ENCODE assay signal across 8 cellular contexts in the genomic region with DNA sequence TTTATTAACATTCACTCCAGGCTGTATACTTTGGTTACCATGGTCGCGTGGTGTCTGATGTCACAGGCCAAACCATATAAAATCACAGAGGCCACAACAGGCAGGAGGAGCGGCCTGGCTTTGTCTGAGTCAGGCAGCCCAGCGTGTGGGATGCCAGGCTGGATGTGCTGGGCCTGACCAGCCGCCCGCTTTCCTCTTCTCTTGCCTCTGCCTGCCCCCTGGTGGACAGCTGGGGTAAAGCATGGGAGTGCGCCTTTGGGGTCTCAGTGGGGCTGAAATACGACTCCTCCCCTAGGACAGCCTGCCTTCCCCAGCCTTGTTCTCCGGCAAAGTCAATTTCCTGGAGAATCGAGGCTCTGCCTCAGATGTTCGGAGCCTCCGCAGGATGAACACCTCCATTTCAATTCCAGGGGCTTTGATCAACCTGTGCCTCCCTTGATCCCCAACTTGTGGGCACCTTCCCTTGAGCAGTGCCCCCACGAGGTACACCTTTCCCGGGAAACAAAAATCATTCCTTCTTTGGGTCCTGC.
DNase-seq lines count a peak whose midpoint lies in the region; ATAC-seq and TF ChIP-seq lines count a peak whose summit lies in the region.

No MANE protein-coding gene starts in this region.

- peak overlapping the region in 4 of 7 donors; percentile 19 to 70 (median 33) for H3K4me3 Mint-ChIP-seq in CD8-positive, alpha-beta memory T cell

- H3K27ac Mint-ChIP-seq in CD8-positive, alpha-beta memory T cell: peak overlapping the region; percentile 86 to 94 (median 89)

- peak; percentile 96 for TF ChIP-seq RAD21 in Ishikawa (IDR thresholded peaks at IDR 0.05; ENCODE audit: low read depth)

- no peak overlapping the region for H3K23ac ChIP-seq in neuronal stem cell (ENCODE audit: low read depth, low read length, poor library complexity)

- no peak overlapping the region for H3K18ac ChIP-seq in neuronal stem cell (ENCODE audit: low read length)

- H3K4me1 ChIP-seq in CD8-positive, alpha-beta memory T cell (ENCODE audit: insufficient read depth, low read length): peaks cover 11% of the 10 kb centered on the region
- H3K4me1 ChIP-seq in neuronal stem cell (ENCODE audit: control insufficient read depth in 2 of 2, insufficient read depth in 1 of 2, low read depth in 1 of 2, low read length in 2 of 2) (peaks cover 11 to 17% of the 10 kb centered on the region in 2 donors), suprapubic skin (peaks cover 34% of the 10 kb centered on the region)

- peak; percentile 82 for ATAC-seq in GM21576 (IDR thresholded peaks at IDR 0.05; ENCODE audit: unreplicated experiment)

- POLR2A ChIA-PET in CD8-positive, alpha-beta memory T cell (lab: Charles Lee): interaction anchor here (0.8 to 1.6 kb wide), 3 partner anchors 77 to 408 kb away, joined by 3 to 4 read pairs (median 4); no protein-coding TSS in a partner anchor

- H2BK120ac ChIP-seq in neuronal stem cell (ENCODE audit: low read depth, low read length): no peak overlapping the region

- H3K27me3 Mint-ChIP-seq in CD8-positive, alpha-beta memory T cell: no peaks in the 10 kb centered on the region

- H3K36me3 ChIP-seq in CD8-positive, alpha-beta memory T cell (ENCODE audit: insufficient read depth, low read length): no peaks in the 10 kb centered on the region
- H3K36me3 ChIP-seq in neuronal stem cell (replicated peaks in 1 of 2; ENCODE audit: control insufficient read depth in 2 of 2, insufficient read depth in 2 of 2, low read length in 2 of 2) (no peaks in the 10 kb centered on the region), suprapubic skin (no peaks in the 10 kb centered on the region)

- H2BK5ac ChIP-seq in neuronal stem cell (ENCODE audit: low read length): no peak overlapping the region

- no peaks in the 10 kb centered on the region for H3K79me1 ChIP-seq in neuronal stem cell (ENCODE audit: low read depth, low read length)

- no peaks in the 10 kb centered on the region for H3K36me3 Mint-ChIP-seq in CD8-positive, alpha-beta memory T cell

- no peaks in the 10 kb centered on the region for H3K27me3 ChIP-seq in CD8-positive, alpha-beta memory T cell (ENCODE audit: insufficient read depth, low read length, poor library complexity, severe bottlenecking)
- peaks cover 0 to 7% (median 4%) of the 10 kb centered on the region in 3 experiments for H3K27me3 ChIP-seq in neuronal stem cell (ENCODE audit: control insufficient read depth in 3 of 3, insufficient read depth in 3 of 3, low read depth in 1 of 3, low read length in 3 of 3)
- H3K27me3 ChIP-seq in suprapubic skin: no peaks in the 10 kb centered on the region

- TF ChIP-seq EP300 in Ishikawa (IDR thresholded peaks at IDR 0.05; ENCODE audit: borderline replicate concordance) (no peak), suprapubic skin (IDR thresholded peaks at IDR 0.05) (no peak)

- no peak overlapping the region for H3K9ac ChIP-seq in neuronal stem cell (ENCODE audit: low read depth, low read length, poor library complexity)

- H3K4ac ChIP-seq in neuronal stem cell (ENCODE audit: low read length): no peak overlapping the region

- no peaks in the 10 kb centered on the region for H3K9me3 ChIP-seq in CD8-positive, alpha-beta memory T cell (ENCODE audit: low read length)
- H3K9me3 ChIP-seq in neuronal stem cell (replicated peaks in 1 of 2; ENCODE audit: control insufficient read depth in 2 of 2, insufficient read depth in 1 of 2, low read depth in 1 of 2, low read length in 2 of 2) (no peaks in the 10 kb centered on the region), suprapubic skin (no peaks in the 10 kb centered on the region)

- CTCF ChIA-PET in CD8-positive, alpha-beta memory T cell (lab: Charles Lee): interaction anchor here (0.7 to 7.0 kb wide), 36 partner anchors 10 to 931 kb away, joined by 3 to 43 read pairs (median 4); partner anchors contain the start of genes CCNL1, SSR3 and TIPARP

- WGBS in neuronal stem cell (ENCODE audit: extremely low coverage in 2 of 2, insufficient read length in 2 of 2, insufficient replicate concordance in 1 of 2), 2 donors: no CpG with 5 or more reads among the region's 14 CpGs
- WGBS in suprapubic skin: 7% methylated on average over 13 of the region's 14 CpGs

- H4K91ac ChIP-seq in neuronal stem cell (ENCODE audit: low read depth, low read length, poor library complexity): no peak overlapping the region

- H2BK12ac ChIP-seq in neuronal stem cell (ENCODE audit: low read length): no peak overlapping the region

- peak overlapping the region; percentile 35 for H3K4me2 ChIP-seq in neuronal stem cell (ENCODE audit: insufficient read depth, low read length, poor library complexity, severe bottlenecking)

- H3K4me1 Mint-ChIP-seq in CD8-positive, alpha-beta memory T cell: peaks cover 21 to 36% (median 33%) of the 10 kb centered on the region in 3 donors

- H2AFZ ChIP-seq in neuronal stem cell (ENCODE audit: low read length): peak overlapping the region; percentile 35

- H3K4me3 ChIP-seq in CD8-positive, alpha-beta memory T cell (ENCODE audit: low read length): no peak overlapping the region
- H3K4me3 ChIP-seq in fibroblast of the aortic adventitia (ENCODE audit: low read depth, low read length): no peak overlapping the region
- no peak overlapping the region for H3K4me3 ChIP-seq in neuronal stem cell (ENCODE audit: low read length in 2 of 2)
- H3K4me3 ChIP-seq in suprapubic skin: no peak overlapping the region

- TF ChIP-seq CTCF in fibroblast of the aortic adventitia (IDR thresholded peaks at IDR 0.05; ENCODE audit: insufficient read depth, low read length) (peak; percentile 94), suprapubic skin (IDR thresholded peaks at IDR 0.05) (peak; percentile 93 to 99)

- no peaks in the 10 kb centered on the region for H3K9me3 Mint-ChIP-seq in CD8-positive, alpha-beta memory T cell

- DNase-seq in CD8-positive, alpha-beta memory T cell: peak; percentile 76 to 92 (median 81)
- peak; percentile 79 for DNase-seq in activated T-cell treated with anti-CD3 and anti-CD28 coated beads for 24 hours (ENCODE audit: low read depth)
- DNase-seq in fibroblast of the aortic adventitia (ENCODE audit: low read depth): peak; percentile 86
- DNase-seq in neuronal stem cell (ENCODE audit: low spot score): peak; percentile 96
- peak; percentile 94 to 95 for DNase-seq in suprapubic skin (ENCODE audit: low spot score in 2 of 2)
- no peak for DNase-seq in NCI-H1092 treated with DMSO at 0.1 percent for 48 hours (lab: John Stamatoyannopoulos, UW)

- TF ChIP-seq POLR2A in suprapubic skin (IDR thresholded peaks at IDR 0.05): no peak

- H2BK15ac ChIP-seq in neuronal stem cell (ENCODE audit: low read length): no peak overlapping the region

- H3K27ac ChIP-seq in CD8-positive, alpha-beta memory T cell (ENCODE audit: low read depth, low read length): peak overlapping the region; percentile 25
- H3K27ac ChIP-seq in neuronal stem cell (replicated peaks; ENCODE audit: low read length): no peak overlapping the region
- peak overlapping the region; percentile 11 for H3K27ac ChIP-seq in suprapubic skin

- no peak overlapping the region for H4K8ac ChIP-seq in neuronal stem cell (ENCODE audit: low read depth, low read length)

- no peak overlapping the region for H2AK5ac ChIP-seq in neuronal stem cell (ENCODE audit: low read depth, low read length)

- H3K14ac ChIP-seq in neuronal stem cell (ENCODE audit: low read length): no peak overlapping the region

TF ChIP-seq in Ishikawa, 13 proteins besides CTCF, POLR2A, EP300 and RAD21:
- TF ChIP-seq ZBTB7A (IDR thresholded peaks at IDR 0.05; ENCODE audit: low read depth) (peak; percentile 93), TEAD4 (IDR thresholded peaks at IDR 0.05) (0 out of 2 replicates have a peak, but pooled peaks have one; percentile 4), EGR1 (IDR thresholded peaks at IDR 0.05) (no peak), TAF1 (IDR thresholded peaks at IDR 0.05; ENCODE audit: low read depth) (no peak)
- TF ChIP-seq, protein P1, sequence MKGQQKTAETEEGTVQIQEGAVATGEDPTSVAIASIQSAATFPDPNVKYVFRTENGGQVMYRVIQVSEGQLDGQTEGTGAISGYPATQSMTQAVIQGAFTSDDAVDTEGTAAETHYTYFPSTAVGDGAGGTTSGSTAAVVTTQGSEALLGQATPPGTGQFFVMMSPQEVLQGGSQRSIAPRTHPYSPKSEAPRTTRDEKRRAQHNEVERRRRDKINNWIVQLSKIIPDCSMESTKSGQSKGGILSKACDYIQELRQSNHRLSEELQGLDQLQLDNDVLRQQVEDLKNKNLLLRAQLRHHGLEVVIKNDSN (IDR thresholded peaks at IDR 0.05): no peak
